15 cellular contexts compared by ENCODE assay signal in genomic region chr2:201977651-201978050, GRCh38. TPM values are rescaled to one million over a fixed set of nuclear protein-coding genes. Genes with fewer than 3 reads are reported as not detected.
DNase-seq lines count a peak whose midpoint lies in the region; ATAC-seq and TF ChIP-seq lines count a peak whose summit lies in the region.
"Had no signal": no experiment of that assay in that cellular context is flagged by ENCODE, and none has a peak within 500 bp of the region (broad histone marks: within the 10 kb centered on the region; RNA-seq: fewer than 3 reads in every experiment).

No MANE protein-coding gene starts in this region.

- TF ChIP-seq CTCF in epithelial cell of esophagus (IDR thresholded peaks at IDR 0.05; ENCODE audit: insufficient read depth, low read depth, low read length, missing control alignments) (no peak), nephron progenitor cell (IDR thresholded peaks at IDR 0.05) (no peak)

- DNase-seq in G401 (ENCODE audit: low spot score) (peak; percentile 36), epithelial cell of esophagus (ENCODE audit: low read depth) (peak; percentile 54), nephron progenitor cell (no peak), sciatic nerve (ENCODE audit: low spot score) (no peak), NAMALWA (ENCODE audit: low spot score) (no peak), occipital lobe (lab: John Stamatoyannopoulos, UW) (no peak), LoVo (ENCODE audit: low spot score) (no peak)
- DNase-seq: CD4-positive, alpha-beta memory T cell; MG63; NCI-H1105; NCI-H187; NCI-H226; NCI-H526; SIG-M5 had no signal

- in situ Hi-C loops in G401 (cut with HindIII; ENCODE audit: low sequenced_read_pairs), result no loop called here

- no peak overlapping the region for H3K27ac Mint-ChIP-seq in nephron progenitor cell
- H3K27ac Mint-ChIP-seq: CD4-positive, alpha-beta memory T cell had no signal

- H3K9me3 Mint-ChIP-seq in nephron progenitor cell, result no peaks in the 10 kb centered on the region
- H3K9me3 Mint-ChIP-seq: CD4-positive, alpha-beta memory T cell had no signal

- H3K4me1 Mint-ChIP-seq in nephron progenitor cell, result peaks cover 89% of the 10 kb centered on the region
- H3K4me1 Mint-ChIP-seq: CD4-positive, alpha-beta memory T cell had no signal

- H3K36me3 Mint-ChIP-seq in nephron progenitor cell (ENCODE audit: low read depth), result no peaks in the 10 kb centered on the region
- H3K36me3 Mint-ChIP-seq: CD4-positive, alpha-beta memory T cell had no signal

- no peak overlapping the region for H3K4me3 ChIP-seq in epithelial cell of esophagus (ENCODE audit: low read length)
- H3K4me3 ChIP-seq: MG63 had no signal

- TF ChIP-seq RAD21 in Ishikawa (IDR thresholded peaks at IDR 0.05; ENCODE audit: low read depth), result no peak

- intact Hi-C loops in sciatic nerve (cut with DNase I), result no loop called here

- H3K27me3 Mint-ChIP-seq in nephron progenitor cell (ENCODE audit: low read depth, poor library complexity), result peaks cover 2% of the 10 kb centered on the region

- peak overlapping the region; percentile 2 for H3K4me3 Mint-ChIP-seq in nephron progenitor cell
- H3K4me3 Mint-ChIP-seq: CD4-positive, alpha-beta memory T cell had no signal

- no peak for ATAC-seq in sciatic nerve

- no peak; the same call in 1 of the 2 replicates for TF ChIP-seq EP300 in Ishikawa (IDR thresholded peaks at IDR 0.05; ENCODE audit: borderline replicate concordance)

TF ChIP-seq in Ishikawa, 13 proteins besides CTCF, POLR2A, EP300 and RAD21:
- peak; percentile 77 for TF ChIP-seq TEAD4 (IDR thresholded peaks at IDR 0.05)
- TF ChIP-seq TCF12 (IDR thresholded peaks at IDR 0.05; ENCODE audit: low read depth), result 0 out of 2 replicates have a peak, but pooled peaks have one; percentile 25
- no peak for TF ChIP-seq EGR1 (IDR thresholded peaks at IDR 0.05)
- TF ChIP-seq, protein P1, sequence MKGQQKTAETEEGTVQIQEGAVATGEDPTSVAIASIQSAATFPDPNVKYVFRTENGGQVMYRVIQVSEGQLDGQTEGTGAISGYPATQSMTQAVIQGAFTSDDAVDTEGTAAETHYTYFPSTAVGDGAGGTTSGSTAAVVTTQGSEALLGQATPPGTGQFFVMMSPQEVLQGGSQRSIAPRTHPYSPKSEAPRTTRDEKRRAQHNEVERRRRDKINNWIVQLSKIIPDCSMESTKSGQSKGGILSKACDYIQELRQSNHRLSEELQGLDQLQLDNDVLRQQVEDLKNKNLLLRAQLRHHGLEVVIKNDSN (IDR thresholded peaks at IDR 0.05), result no peak
- TF ChIP-seq YY1 (IDR thresholded peaks at IDR 0.05; ENCODE audit: low read depth), result no peak
- TF ChIP-seq, protein P2, sequence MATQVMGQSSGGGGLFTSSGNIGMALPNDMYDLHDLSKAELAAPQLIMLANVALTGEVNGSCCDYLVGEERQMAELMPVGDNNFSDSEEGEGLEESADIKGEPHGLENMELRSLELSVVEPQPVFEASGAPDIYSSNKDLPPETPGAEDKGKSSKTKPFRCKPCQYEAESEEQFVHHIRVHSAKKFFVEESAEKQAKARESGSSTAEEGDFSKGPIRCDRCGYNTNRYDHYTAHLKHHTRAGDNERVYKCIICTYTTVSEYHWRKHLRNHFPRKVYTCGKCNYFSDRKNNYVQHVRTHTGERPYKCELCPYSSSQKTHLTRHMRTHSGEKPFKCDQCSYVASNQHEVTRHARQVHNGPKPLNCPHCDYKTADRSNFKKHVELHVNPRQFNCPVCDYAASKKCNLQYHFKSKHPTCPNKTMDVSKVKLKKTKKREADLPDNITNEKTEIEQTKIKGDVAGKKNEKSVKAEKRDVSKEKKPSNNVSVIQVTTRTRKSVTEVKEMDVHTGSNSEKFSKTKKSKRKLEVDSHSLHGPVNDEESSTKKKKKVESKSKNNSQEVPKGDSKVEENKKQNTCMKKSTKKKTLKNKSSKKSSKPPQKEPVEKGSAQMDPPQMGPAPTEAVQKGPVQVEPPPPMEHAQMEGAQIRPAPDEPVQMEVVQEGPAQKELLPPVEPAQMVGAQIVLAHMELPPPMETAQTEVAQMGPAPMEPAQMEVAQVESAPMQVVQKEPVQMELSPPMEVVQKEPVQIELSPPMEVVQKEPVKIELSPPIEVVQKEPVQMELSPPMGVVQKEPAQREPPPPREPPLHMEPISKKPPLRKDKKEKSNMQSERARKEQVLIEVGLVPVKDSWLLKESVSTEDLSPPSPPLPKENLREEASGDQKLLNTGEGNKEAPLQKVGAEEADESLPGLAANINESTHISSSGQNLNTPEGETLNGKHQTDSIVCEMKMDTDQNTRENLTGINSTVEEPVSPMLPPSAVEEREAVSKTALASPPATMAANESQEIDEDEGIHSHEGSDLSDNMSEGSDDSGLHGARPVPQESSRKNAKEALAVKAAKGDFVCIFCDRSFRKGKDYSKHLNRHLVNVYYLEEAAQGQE (IDR thresholded peaks at IDR 0.05; ENCODE audit: low read depth), result no peak
- TF ChIP-seq NFIC (IDR thresholded peaks at IDR 0.05), result peak; percentile 40; the same call in 1 of the 2 replicates
- no peak for TF ChIP-seq ZBTB7A (IDR thresholded peaks at IDR 0.05; ENCODE audit: low read depth)

RNA-seq across cellular contexts. Expression of gene FZD7, which starts 56.0 kb away (rescaled TPM):
- 17.5 and 18.5 TPM in 2 replicates for total RNA-seq in G401 (2014; rRNA removed; shearing (Covaris generic))
- total RNA-seq in sciatic nerve (13.0 TPM), occipital lobe (7.0 TPM)

Comparison
In these comparisons a context has a peak if more than half of its experiments do, and no peak if none do; other contexts are left out.
1. DNase-seq: peak in G401 (single experiment) and epithelial cell of esophagus (single experiment); none in nephron progenitor cell (single experiment), sciatic nerve (single experiment), NAMALWA (single experiment), occipital lobe (single experiment) and LoVo (single experiment).